In genomic region chr4:84159767-84160166, GRCh38 we compare ENCODE assay signal across 10 cellular contexts.
A peak's percentile ranks its signal among the peaks of the same experiment; 100 is the strongest.
DNase-seq lines count a peak whose midpoint lies in the region; ATAC-seq and TF ChIP-seq lines count a peak whose summit lies in the region.
"Had no signal": no experiment of that assay in that cellular context is flagged by ENCODE, and none has a peak within 500 bp of the region (broad histone marks: within the 10 kb centered on the region; RNA-seq: fewer than 3 reads in every experiment).

No MANE protein-coding gene starts in this region.

- no peak for TF ChIP-seq EP300 in neural cell (conservative IDR thresholded peaks at IDR 0.05; ENCODE audit: poor library complexity, severe bottlenecking)

- H2AFZ ChIP-seq in neural cell (ENCODE audit: low read depth, low read length), result no peak overlapping the region

- H3K9ac ChIP-seq in neural cell (ENCODE audit: low read length), result no peak overlapping the region

- TF ChIP-seq RAD21 in neural cell (conservative IDR thresholded peaks at IDR 0.05), result peak; percentile 58

- H4K20me1 ChIP-seq in neural cell (ENCODE audit: insufficient read depth), result no peaks in the 10 kb centered on the region

- no peaks in the 10 kb centered on the region for H3F3A ChIP-seq in neural cell (ENCODE audit: insufficient read depth, low read length, poor library complexity, severe bottlenecking)

- no peak overlapping the region for H3K4me2 ChIP-seq in neural cell (ENCODE audit: low read length)

- DNase-seq in choroid plexus epithelial cell (ENCODE audit: low read depth), result peak; percentile 1
- no peak for DNase-seq in NCI-H2227 (lab: John Stamatoyannopoulos, UW; ENCODE audit: unreplicated experiment)
- DNase-seq: DMS79 treated with DMSO at 0.1 percent for 48 hours, T-helper 1 cell had no signal

- no peaks in the 10 kb centered on the region for H3K9me2 ChIP-seq in neural cell (ENCODE audit: insufficient read depth, low read length)

- H3K27me3 ChIP-seq in neural cell (ENCODE audit: insufficient read depth, low read depth, low read length), result no peaks in the 10 kb centered on the region

- H3K4me3 ChIP-seq in choroid plexus epithelial cell (ENCODE audit: low read depth, low read length) (no peak overlapping the region), neural cell (ENCODE audit: low read length) (no peak overlapping the region)

- no peaks in the 10 kb centered on the region for H3K79me2 ChIP-seq in neural cell (replicated peaks; ENCODE audit: insufficient read depth, low read length)

- H3K9me3 ChIP-seq in neural cell (ENCODE audit: low read length), result no peaks in the 10 kb centered on the region

- TF ChIP-seq CTCF in GM12874 (IDR thresholded peaks at IDR 0.05; ENCODE audit: insufficient read depth, low read depth, low read length) (peak; percentile 18; the same call in 1 of the 2 replicates), LNCAP (IDR thresholded peaks at IDR 0.05) (peak; percentile 38; the same call in 1 of the 2 replicates), choroid plexus epithelial cell (conservative IDR thresholded peaks at IDR 0.05; ENCODE audit: low read depth, low read length) (peak; percentile 24), neural cell (IDR thresholded peaks at IDR 0.05; ENCODE audit: poor library complexity, severe bottlenecking) (peak; percentile 67)

- no peak for ATAC-seq in HG03565 (IDR thresholded peaks at IDR 0.05; ENCODE audit: unreplicated experiment)
- no peak for ATAC-seq in GM18868 (IDR thresholded peaks at IDR 0.05; ENCODE audit: unreplicated experiment)
- ATAC-seq in GM18511 (IDR thresholded peaks at IDR 0.05; ENCODE audit: unreplicated experiment), result no peak

- no peaks in the 10 kb centered on the region for H3K36me3 ChIP-seq in neural cell (ENCODE audit: insufficient read depth, low read length)

- H3K27ac ChIP-seq in neural cell (ENCODE audit: low read length), result no peak overlapping the region

TF ChIP-seq in neural cell, 6 proteins besides CTCF, POLR2A, EP300 and RAD21:
- TF ChIP-seq TAF1 (IDR thresholded peaks at IDR 0.05; ENCODE audit: low read depth), result no peak
- peak; percentile 65 for TF ChIP-seq SMC3 (conservative IDR thresholded peaks at IDR 0.05; ENCODE audit: poor library complexity)
TF ChIP-seq in neural cell: peak in this region for 1.
